In genomic region chr5:135569755-135570452, GRCh38 we compare ENCODE assay signal across 8 cellular contexts. TPM values are rescaled to one million over a fixed set of nuclear protein-coding genes. Genes with fewer than 3 reads are reported as not detected.
DNase-seq lines count a peak whose midpoint lies in the region; ATAC-seq and TF ChIP-seq lines count a peak whose summit lies in the region.

No MANE protein-coding gene starts in this region.

- DNase-seq in Ammon's horn (ENCODE audit: low spot score) (peak; percentile 37), H9 (peak; percentile 81), OCI-M1 (lab: John Stamatoyannopoulos, UW) (peak; percentile 28), fibroblast of mammary gland (ENCODE audit: low read depth) (peak; percentile 33)
- no peak for DNase-seq in stimulated activated effector memory CD8-positive, alpha-beta T cell treated with anti-CD3 and anti-CD28 coated beads, Interleukin-12 subunit alpha, Interleukin-12 subunit beta, amount 100 ng/mL, for 72 hours (ENCODE audit: low spot score in 2 of 2)

- no peak overlapping the region for H4K8ac ChIP-seq in H9 (replicated peaks; ENCODE audit: insufficient read length, low read depth, low read length)

- WGBS in H9 (ENCODE audit: extremely low coverage, insufficient read length, low lambda C conversion rate) = no CpG with 5 or more reads among the region's 10 CpGs

- H3K4me3 Mint-ChIP-seq in H9 = no peak overlapping the region
- no peak overlapping the region for H3K4me3 Mint-ChIP-seq in stimulated activated effector memory CD8-positive, alpha-beta T cell treated with anti-CD3 and anti-CD28 coated beads, Interleukin-12 subunit alpha, Interleukin-12 subunit beta, amount 100 ng/mL, for 72 hours

- peaks cover 17 to 34% of the 10 kb centered on the region in 2 experiments for H3K4me1 Mint-ChIP-seq in H9
- peaks cover 6% of the 10 kb centered on the region for H3K4me1 Mint-ChIP-seq in stimulated activated effector memory CD8-positive, alpha-beta T cell treated with anti-CD3 and anti-CD28 coated beads, Interleukin-12 subunit alpha, Interleukin-12 subunit beta, amount 100 ng/mL, for 72 hours

- no peak overlapping the region for H2BK5ac ChIP-seq in H9 (ENCODE audit: insufficient read length, low read length)

- H3K23me2 ChIP-seq in H9 (ENCODE audit: insufficient read length, low read depth, low read length, poor library complexity, severe bottlenecking) = no peaks in the 10 kb centered on the region

- no peak overlapping the region for H3K4me3 ChIP-seq in fibroblast of mammary gland (ENCODE audit: control insufficient read depth, low read depth, low read length)

- no peak overlapping the region for H4K5ac ChIP-seq in H9 (ENCODE audit: insufficient read length, low read depth, low read length)

- H3K27me3 ChIP-seq in H9 (ENCODE audit: insufficient read depth, low read length) = no peaks in the 10 kb centered on the region

- no peaks in the 10 kb centered on the region for H3K36me3 Mint-ChIP-seq in H9 (ENCODE audit: insufficient read depth in 1 of 3, low read depth in 3 of 3)
- no peaks in the 10 kb centered on the region for H3K36me3 Mint-ChIP-seq in stimulated activated effector memory CD8-positive, alpha-beta T cell treated with anti-CD3 and anti-CD28 coated beads, Interleukin-12 subunit alpha, Interleukin-12 subunit beta, amount 100 ng/mL, for 72 hours

- H3K56ac ChIP-seq in H9 (ENCODE audit: insufficient read length, low read depth, low read length) = no peak overlapping the region

- no peak overlapping the region for H3K9ac ChIP-seq in H9 (ENCODE audit: extremely low read depth, insufficient read length, low read length)

- TF ChIP-seq CTCF in H9 (conservative IDR thresholded peaks at IDR 0.05) (peak; percentile 72), fibroblast of mammary gland (conservative IDR thresholded peaks at IDR 0.05; ENCODE audit: control insufficient read depth, insufficient read depth, low read depth, low read length) (peak; percentile 55)

- H3K27ac ChIP-seq in H9 (ENCODE audit: insufficient read length, low read depth, low read length) = no peak overlapping the region

- H3K4ac ChIP-seq in H9 (ENCODE audit: low read depth, low read length) = no peak overlapping the region

- H4K20me1 ChIP-seq in H9 (ENCODE audit: control insufficient read depth, insufficient read depth, insufficient read length) = no peaks in the 10 kb centered on the region

- no peak overlapping the region for H3T11ph ChIP-seq in H9 (ENCODE audit: low read length)

- H3K79me1 ChIP-seq in H9 (ENCODE audit: insufficient read depth, low read depth, low read length, poor library complexity, severe bottlenecking) = no peaks in the 10 kb centered on the region

- H3K23ac ChIP-seq in H9 (ENCODE audit: insufficient read length, low read depth, low read length) = no peak overlapping the region

- no peak overlapping the region for H2AK5ac ChIP-seq in H9 (ENCODE audit: insufficient read length, low read length)

- no peak overlapping the region for H3K4me2 ChIP-seq in H9 (ENCODE audit: insufficient read depth, insufficient read length, low read length)

- H2BK20ac ChIP-seq in H9 (ENCODE audit: low read depth, low read length, poor library complexity, severe bottlenecking) = no peak overlapping the region

- peaks cover 29% of the 10 kb centered on the region for H3K27me3 Mint-ChIP-seq in H9 (ENCODE audit: low read depth)

- H2BK12ac ChIP-seq in H9 (ENCODE audit: insufficient read length, low read depth, low read length) = no peak overlapping the region

- H4K91ac ChIP-seq in H9 (ENCODE audit: insufficient read length, low read depth, low read length) = no peak overlapping the region

- H3K18ac ChIP-seq in H9 (ENCODE audit: insufficient read length, low read depth, low read length) = no peak overlapping the region

- H3K27ac Mint-ChIP-seq in H9 = no peak overlapping the region
- H3K27ac Mint-ChIP-seq in stimulated activated effector memory CD8-positive, alpha-beta T cell treated with anti-CD3 and anti-CD28 coated beads, Interleukin-12 subunit alpha, Interleukin-12 subunit beta, amount 100 ng/mL, for 72 hours = no peak overlapping the region

- H2AFZ ChIP-seq in H9 (ENCODE audit: low read length) = no peak overlapping the region

- peak; percentile 17 for ATAC-seq in stimulated activated effector memory CD8-positive, alpha-beta T cell treated with anti-CD3 and anti-CD28 coated beads, Interleukin-12 subunit alpha, Interleukin-12 subunit beta, amount 100 ng/mL, for 72 hours
- no peak for ATAC-seq in HG03521 (IDR thresholded peaks at IDR 0.05; ENCODE audit: unreplicated experiment)
- no peak for ATAC-seq in GM18520 (IDR thresholded peaks at IDR 0.05; ENCODE audit: unreplicated experiment)
- no peak for ATAC-seq in GM18870 (IDR thresholded peaks at IDR 0.05; ENCODE audit: unreplicated experiment)

- H3K4me1 ChIP-seq in H9 (ENCODE audit: insufficient read depth, low read length) = peaks cover 8% of the 10 kb centered on the region; the same call in 1 of the 2 replicates

- no peaks in the 10 kb centered on the region for H3K79me2 ChIP-seq in H9 (ENCODE audit: insufficient read depth, low read length)

- no peak overlapping the region for H3K14ac ChIP-seq in H9 (ENCODE audit: insufficient read depth, low read length)

- no peaks in the 10 kb centered on the region for H3K9me3 ChIP-seq in H9 (ENCODE audit: control insufficient read depth, low read depth, low read length)

- no peak overlapping the region for H2BK15ac ChIP-seq in H9 (ENCODE audit: low read depth, low read length)

- no peaks in the 10 kb centered on the region for H3K9me3 Mint-ChIP-seq in H9
- H3K9me3 Mint-ChIP-seq in stimulated activated effector memory CD8-positive, alpha-beta T cell treated with anti-CD3 and anti-CD28 coated beads, Interleukin-12 subunit alpha, Interleukin-12 subunit beta, amount 100 ng/mL, for 72 hours = no peaks in the 10 kb centered on the region

- no peak overlapping the region for H2BK120ac ChIP-seq in H9 (ENCODE audit: low read depth, low read length, poor library complexity, severe bottlenecking)

RNA-seq across cellular contexts. Expression of gene CXCL14, which starts 8.9 kb away (rescaled TPM):
- total RNA-seq in H9 (2021) = 1.1 TPM in 2 replicates

RNA-seq across cellular contexts. Expression of gene NEUROG1, which starts 34.1 kb away (rescaled TPM):
- total RNA-seq in H9 (2021) = not detected in 2 replicates

Comparison
In these comparisons a context has a peak if more than half of its experiments do, and no peak if none do; other contexts are left out.
1. DNase-seq: peak in Ammon's horn (single experiment), H9 (single experiment), OCI-M1 (single experiment) and fibroblast of mammary gland (single experiment); none in stimulated activated effector memory CD8-positive, alpha-beta T cell treated with anti-CD3 and anti-CD28 coated beads, Interleukin-12 subunit alpha, Interleukin-12 subunit beta, amount 100 ng/mL, for 72 hours (0 of 2).